ENCODE assay signal across 7 cellular contexts in the genomic region with DNA sequence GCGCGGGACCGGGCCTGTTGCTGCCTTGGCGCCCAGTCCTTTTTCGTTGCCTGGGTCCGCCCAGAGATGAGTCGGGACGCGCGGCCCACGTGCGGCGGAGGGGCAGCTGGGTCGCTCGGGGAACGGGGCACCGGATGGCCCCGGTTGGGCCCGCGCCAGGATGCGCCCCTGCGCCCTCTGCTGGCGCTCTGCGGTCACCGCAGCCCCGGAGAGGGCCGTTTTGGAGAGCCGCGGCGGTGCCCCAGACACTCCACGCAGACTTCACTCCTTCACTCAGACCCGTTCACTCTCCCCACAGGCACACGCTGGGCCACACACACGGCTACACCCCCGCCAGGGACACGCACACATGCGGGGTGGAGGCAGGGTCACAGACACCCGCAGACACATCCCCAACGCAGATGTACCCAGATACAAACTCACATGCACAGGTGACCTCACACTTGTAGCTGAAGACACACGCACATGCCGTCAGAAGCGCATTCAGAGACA. TPM values are rescaled to one million over a fixed set of nuclear protein-coding genes. Genes with fewer than 3 reads are reported as not detected.
DNase-seq lines count a peak whose midpoint lies in the region; ATAC-seq, FAIRE-seq and TF ChIP-seq lines count a peak whose summit lies in the region.

No MANE protein-coding gene starts in this region.

- WGBS in HUES64 = 28% methylated on average over 42 of the region's 42 CpGs
- 5% methylated on average over 40 of the region's 42 CpGs for WGBS in GM12878 (ENCODE audit: insufficient coverage, insufficient replicate concordance, low lambda C conversion rate, missing lambda C conversion rate)

- H3K27me3 ChIP-seq in HUES64 (ENCODE audit: insufficient read depth, low read length) (no peaks in the 10 kb centered on the region), GM12878 (replicated peaks in 1 of 2; ENCODE audit: control insufficient read depth in 2 of 2, insufficient read depth in 2 of 2, low read length in 1 of 2) (no peaks in the 10 kb centered on the region)

- RAD21 ChIA-PET in GM12878 (lab: Charles Lee; ENCODE audit: unreplicated experiment) = interaction anchor here (0.7 to 5.2 kb wide), 8 partner anchors 27 to 113 kb away, joined by 3 to 28 read pairs (median 4); no protein-coding TSS in a partner anchor

- peak; percentile 62 for DNase-seq in GM18507 (ENCODE audit: extremely low spot score, insufficient read length, low read depth)
- DNase-seq in UCSD-AML1 (lab: John Stamatoyannopoulos, UW; ENCODE audit: unreplicated experiment) = peak; percentile 66
- no peak for DNase-seq in GM12878 (ENCODE audit: low read depth, low spot score)
- DNase-seq in islet precursor cell = peak; percentile 69
- peak; percentile 75 to 80 for DNase-seq in stimulated activated CD4-positive, alpha-beta T cell treated with anti-CD3 and anti-CD28 coated beads, Interleukin-1b, Interleukin-23, amount 100 ng/mL, for 4 hours (ENCODE audit: low read depth in 2 of 2)
- DNase-seq in NCI-H1048 (lab: John Stamatoyannopoulos, UW) = no peak

- peak overlapping the region; percentile 52; the same call in 1 of the 2 replicates for H3K4me2 ChIP-seq in GM12878 (ENCODE audit: control insufficient read depth, insufficient read depth)

- CTCF ChIA-PET in GM12878 (lab: Yijun Ruan, JAX) = interaction anchor here (0.6 to 5.3 kb wide), 14 partner anchors 9 to 1358 kb away, joined by 3 to 44 read pairs (median 4); a partner anchor contains a TSS

- no peak overlapping the region; the same call in 1 of the 2 replicates for H3K9ac ChIP-seq in HUES64 (ENCODE audit: low read depth, low read length)
- H3K9ac ChIP-seq in GM12878 (ENCODE audit: control insufficient read depth, insufficient read depth, low read length) = peak overlapping the region; percentile 32

- in situ Hi-C loops in GM12878 (cut with MboI) = loop anchor here (5.0 kb wide), 1 partner anchor 112 kb away; no protein-coding TSS in a partner anchor

- peak; percentile 56 for FAIRE-seq in GM18507 (lab: Jason Lieb, UNC)
- peak; percentile 18 for FAIRE-seq in GM12878 (lab: Jason Lieb, UNC)

- H3K79me2 ChIP-seq in GM12878 (ENCODE audit: control insufficient read depth, insufficient read depth, low read length) = peaks cover 13% of the 10 kb centered on the region

- POLR2A ChIA-PET in GM12878 (lab: Charles Lee) = interaction anchor here (0.6 to 1.0 kb wide), 3 partner anchors 96 to 146 kb away, joined by 3 to 6 read pairs (median 4); no protein-coding TSS in a partner anchor

- TF ChIP-seq POLR2A in GM12878 (IDR thresholded peaks at IDR 0.05; ENCODE audit: low read depth, low read length) = no peak

- H3K4me3 ChIP-seq in HUES64 (ENCODE audit: low read length) (peak overlapping the region; percentile 31; the same call in 1 of the 2 replicates), GM12878 (no peak overlapping the region)

- peak overlapping the region; percentile 38 for H2AFZ ChIP-seq in GM12878 (ENCODE audit: control insufficient read depth, low read depth, low read length)

- H4K20me1 ChIP-seq in GM12878 (ENCODE audit: control insufficient read depth, insufficient read depth) = no peaks in the 10 kb centered on the region

- H3K36me3 ChIP-seq in HUES64 (ENCODE audit: insufficient read depth, low read length) = peaks cover 24% of the 10 kb centered on the region
- H3K36me3 ChIP-seq in GM12878 (ENCODE audit: control insufficient read depth in 2 of 2, insufficient read depth in 2 of 2, low read length in 1 of 2) = peaks cover 23 to 61% of the 10 kb centered on the region in 2 experiments

- no peak for TF ChIP-seq EP300 in GM12878 (IDR thresholded peaks at IDR 0.05; ENCODE audit: borderline replicate concordance in 1 of 2, control insufficient read depth in 1 of 2, low read depth in 2 of 2, low read length in 2 of 2)

- H3K9me3 ChIP-seq in HUES64 (ENCODE audit: insufficient read depth, low read depth, low read length) (no peaks in the 10 kb centered on the region), GM12878 (replicated peaks; ENCODE audit: control insufficient read depth, insufficient read depth, low read length) (no peaks in the 10 kb centered on the region)

- SMC1A ChIA-PET in GM12878 (lab: Charles Lee; ENCODE audit: uncharacterized antibody, unreplicated experiment) = interaction anchor here (0.9 to 5.9 kb wide), 7 partner anchors 28 to 189 kb away, joined by 3 to 37 read pairs (median 7); no protein-coding TSS in a partner anchor

- H3K4me1 ChIP-seq in HUES64 (ENCODE audit: insufficient read depth, low read length) = no peaks in the 10 kb centered on the region
- H3K4me1 ChIP-seq in GM12878 (ENCODE audit: control insufficient read depth, insufficient read depth, low read length) = peaks cover 36% of the 10 kb centered on the region

- no TSS peak for BruUV-seq in GM12878 (replicated peaks; lab: Mats Ljungman, UMichigan)

- peak; percentile 81 to 94 (median 87) for TF ChIP-seq CTCF in GM12878 (IDR thresholded peaks at IDR 0.05 in 2 of 3, conservative IDR thresholded peaks at IDR 0.05 in 1 of 3; ENCODE audit: control insufficient read depth in 2 of 3, extremely low read depth in 1 of 3, insufficient read depth in 1 of 3, low read depth in 3 of 3, low read length in 3 of 3)

- peak; percentile 65 for TF ChIP-seq RAD21 in GM12878 (IDR thresholded peaks at IDR 0.05; ENCODE audit: insufficient read depth, low read depth, low read length)

- H3K27ac ChIP-seq in HUES64 (ENCODE audit: low read depth, low read length) (no peak overlapping the region), GM12878 (ENCODE audit: control insufficient read depth, insufficient read depth) (peak overlapping the region; percentile 54)

- peak; percentile 89 for ATAC-seq in GM12878

- intact Hi-C loops in GM12878 (cut with micrococcal nuclease; ENCODE audit: unreplicated experiment) = loop anchor here (1.0 to 5.0 kb wide), 3 partner anchors 47 to 150 kb away; no protein-coding TSS in a partner anchor

TF ChIP-seq in GM12878, 131 proteins besides CTCF, POLR2A, EP300 and RAD21 (continues in another document):
- TF ChIP-seq IKZF1 (conservative IDR thresholded peaks at IDR 0.05) = peak; percentile 53; the same call in 1 of the 2 replicates
- TF ChIP-seq SMARCA5 (IDR thresholded peaks at IDR 0.05) = peak; percentile 36; the same call in 1 of the 2 replicates
- TF ChIP-seq HCFC1 (IDR thresholded peaks at IDR 0.05; ENCODE audit: low read length) = no peak
- TF ChIP-seq POU2F2 (IDR thresholded peaks at IDR 0.05; ENCODE audit: borderline replicate concordance, low read depth, low read length) = 0 out of 3 replicates have a peak, but pooled peaks have one; percentile 23
- 0 out of 2 replicates have a peak, but pooled peaks have one; percentile 34 for TF ChIP-seq ZSCAN29 (IDR thresholded peaks at IDR 0.05)
- TF ChIP-seq TBL1XR1 (IDR thresholded peaks at IDR 0.05; ENCODE audit: low read depth, low read length) = no peak
- TF ChIP-seq MXI1 (IDR thresholded peaks at IDR 0.05; ENCODE audit: low read depth, low read length) = peak; percentile 64
- TF ChIP-seq GATAD2B (conservative IDR thresholded peaks at IDR 0.05; ENCODE audit: low read depth) = 0 out of 2 replicates have a peak, but pooled peaks have one; percentile 28
- TF ChIP-seq, protein P1, sequence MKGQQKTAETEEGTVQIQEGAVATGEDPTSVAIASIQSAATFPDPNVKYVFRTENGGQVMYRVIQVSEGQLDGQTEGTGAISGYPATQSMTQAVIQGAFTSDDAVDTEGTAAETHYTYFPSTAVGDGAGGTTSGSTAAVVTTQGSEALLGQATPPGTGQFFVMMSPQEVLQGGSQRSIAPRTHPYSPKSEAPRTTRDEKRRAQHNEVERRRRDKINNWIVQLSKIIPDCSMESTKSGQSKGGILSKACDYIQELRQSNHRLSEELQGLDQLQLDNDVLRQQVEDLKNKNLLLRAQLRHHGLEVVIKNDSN (IDR thresholded peaks at IDR 0.05; ENCODE audit: borderline replicate concordance, extremely low read length, insufficient read depth, low read depth, low read length) = peak; percentile 47
- peak; percentile 37 for TF ChIP-seq SP1 (IDR thresholded peaks at IDR 0.05; ENCODE audit: low read depth, low read length)
- 0 out of 4 replicates have a peak, but pooled peaks of 1 of the 2 experiments have one; percentile 24 for TF ChIP-seq ETV6 (conservative IDR thresholded peaks at IDR 0.05 in 1 of 2, IDR thresholded peaks at IDR 0.05 in 1 of 2; ENCODE audit: borderline replicate concordance in 1 of 2, low read depth in 1 of 2)
- TF ChIP-seq EED (IDR thresholded peaks at IDR 0.05; ENCODE audit: low read depth) = peak; percentile 17; the same call in 1 of the 2 replicates
- TF ChIP-seq RELA (IDR thresholded peaks at IDR 0.05; ENCODE audit: borderline replicate concordance, partially characterized antibody) = peak; percentile 32
- peak; percentile 44; the same call in 1 of the 2 replicates for TF ChIP-seq NR2F1 (conservative IDR thresholded peaks at IDR 0.05)
- TF ChIP-seq LARP7 (IDR thresholded peaks at IDR 0.05) = peak; percentile 46; the same call in 1 of the 2 replicates
- peak; percentile 99 for TF ChIP-seq HDGF (IDR thresholded peaks at IDR 0.05)

RNA-seq across cellular contexts. Expression of a gene that starts 38.8 kb away (rescaled TPM):
- polyA plus RNA-seq in HUES64 (2013, experiment 1 of 2) = 20.4 TPM
- polyA plus RNA-seq in HUES64 (2013, experiment 2 of 2) = 22.5 TPM
- 118 and 148 TPM in 2 replicates for total RNA-seq in GM12878 (2013; cell fraction: nucleolus; rRNA removed)
- total RNA-seq in GM12878 (2014; rRNA removed) (22.1 and 27.4 TPM in 2 replicates), GM12878 (2014; rRNA removed; fragmentation: Illumina TruSeq; extraction: Trizol) (19.3 and 20.0 TPM in 2 replicates), GM12878 (2021) (63.5 and 71.3 TPM in 2 replicates)
- 15.0 TPM for polyA plus RNA-seq in GM12878 (2011; ENCODE audit: low read depth)
- polyA plus RNA-seq in GM12878 (2011; rRNA removed) (18.4 and 32.0 TPM in 2 replicates), GM12878 (2014; fragmentation: Illumina TruSeq; extraction: Trizol) (20.3 and 33.1 TPM in 2 replicates), GM12878 (2014; fragmentation: Nextera tagmentation; extraction: Ambion mirVana) (under 1 TPM; 0.60 to 0.85 TPM), GM12878 (2014; rRNA removed) (47.1 and 61.4 TPM in 2 replicates), GM12878 (2016; fragmentation: Nextera tagmentation; extraction: Ambion mirVana) (10 to 100 TPM; 26.9 TPM)
- polyA plus RNA-seq in GM12878 (2011; cell fraction: cytosol; rRNA removed) = 41.3 and 47.7 TPM in 2 replicates
- polyA plus RNA-seq in GM12878 (2011; cell fraction: nucleus; rRNA removed) = 185 and 196 TPM in 2 replicates
- 25.3 and 26.0 TPM in 2 replicates for polyA plus RNA-seq in GM12878 (2012)
- polyA minus RNA-seq in GM12878 (2011; rRNA and poly(A)+ RNA removed) = 41.8 and 64.6 TPM in 2 replicates
- polyA minus RNA-seq in GM12878 (2011; cell fraction: cytosol; rRNA and poly(A)+ RNA removed) = 22.9 and 30.8 TPM in 2 replicates
- polyA minus RNA-seq in GM12878 (2011; cell fraction: nucleus; rRNA and poly(A)+ RNA removed) = 42.9 and 73.0 TPM in 2 replicates

Comparison
In these comparisons a context has a peak if more than half of its experiments do, and no peak if none do; other contexts are left out.
1. DNase-seq: peak in GM18507 (single experiment), UCSD-AML1 (single experiment), islet precursor cell (single experiment) and stimulated activated CD4-positive, alpha-beta T cell treated with anti-CD3 and anti-CD28 coated beads, Interleukin-1b, Interleukin-23, amount 100 ng/mL, for 4 hours (2 of 2); none in GM12878 (single experiment) and NCI-H1048 (single experiment).